Comparison of ENCODE assay signal across 25 cellular contexts in the genomic region with DNA sequence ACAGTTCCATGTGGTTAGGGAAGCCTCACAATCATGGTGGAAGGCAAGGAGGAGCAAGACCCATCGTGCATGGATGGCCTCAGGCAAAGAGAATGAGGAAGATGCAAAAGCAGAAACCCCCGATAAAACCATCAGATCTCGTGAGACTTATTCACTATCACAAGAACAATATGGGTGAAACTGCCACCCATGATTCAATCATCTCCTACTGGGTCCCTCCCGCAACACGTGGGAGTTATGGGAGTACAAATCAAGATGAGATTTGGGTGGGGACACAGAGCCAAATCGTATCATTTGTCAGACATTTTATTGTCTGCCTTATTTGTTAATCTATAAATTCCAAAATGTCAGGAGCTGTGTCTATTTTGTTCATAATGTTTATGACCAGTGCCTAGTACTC.
"Had no signal": no experiment of that assay in that cellular context is flagged by ENCODE, and none has a peak within 500 bp of the region (broad histone marks: within the 10 kb centered on the region; RNA-seq: fewer than 3 reads in every experiment).

No MANE protein-coding gene starts in this region.

- H3K27me3 Mint-ChIP-seq: naive thymus-derived CD8-positive, alpha-beta T cell; stimulated activated memory B cell treated with anti-CD40 and anti-IgM and Interleukin-4, amounts not matched to agents 10 μg/mL and 1 μg/mL and 100 μg/mL, for 72 hours; stimulated activated naive CD8-positive, alpha-beta T cell treated with anti-CD3 and anti-CD28 coated beads, Interleukin-15, amount 100 ng/mL, for 72 hours had no signal

- H3K27me3 ChIP-seq: neural progenitor cell, neutrophil, right lobe of liver, tibial nerve, upper lobe of left lung, vagina had no signal

- H3K9me3 Mint-ChIP-seq: naive thymus-derived CD8-positive, alpha-beta T cell; stimulated activated memory B cell treated with anti-CD40 and anti-IgM and Interleukin-4, amounts not matched to agents 10 μg/mL and 1 μg/mL and 100 μg/mL, for 72 hours; stimulated activated naive CD8-positive, alpha-beta T cell treated with anti-CD3 and anti-CD28 coated beads, Interleukin-15, amount 100 ng/mL, for 72 hours had no signal

- H3K4me1 ChIP-seq: lower lobe of right lung, parathyroid adenoma, right lobe of liver, tibial nerve, upper lobe of left lung, vagina had no signal

- H3K27ac ChIP-seq: lower lobe of right lung, neutrophil, parathyroid adenoma, right lobe of liver, tibial nerve, upper lobe of left lung, vagina had no signal

- H3K27ac Mint-ChIP-seq: nephron; neural progenitor cell; stimulated activated memory B cell treated with anti-CD40 and anti-IgM and Interleukin-4, amounts not matched to agents 10 μg/mL and 1 μg/mL and 100 μg/mL, for 72 hours; stimulated activated naive CD8-positive, alpha-beta T cell treated with anti-CD3 and anti-CD28 coated beads, Interleukin-15, amount 100 ng/mL, for 72 hours had no signal

- H3K9me3 ChIP-seq: lower lobe of right lung, neutrophil, right lobe of liver, tibial nerve, upper lobe of left lung, vagina had no signal

- H3K4me3 ChIP-seq: lower lobe of right lung, neural progenitor cell, right lobe of liver, smooth muscle cell, tibial nerve, upper lobe of left lung, vagina had no signal

- H3K4me1 Mint-ChIP-seq: nephron; stimulated activated naive CD8-positive, alpha-beta T cell treated with anti-CD3 and anti-CD28 coated beads, Interleukin-15, amount 100 ng/mL, for 72 hours had no signal

- DNase-seq: hippocampal formation; kidney glomerular epithelial cell; left cardiac atrium; lower lobe of right lung; mammary epithelial cell; mesenchymal stem cell; naive thymus-derived CD8-positive, alpha-beta T cell; occipital lobe; right lobe of liver; stimulated activated CD4-positive, alpha-beta T cell treated with anti-CD3 and anti-CD28 coated beads, Interleukin-1b, Interleukin-23, amount 100 ng/mL, for 48 hours; stimulated activated CD4-positive, alpha-beta T cell treated with anti-CD3 and anti-CD28 coated beads, Interleukin-2, amount 100 ng/mL, for 48 hours; stimulated activated CD4-positive, alpha-beta T cell treated with anti-CD3 and anti-CD28 coated beads, Interleukin-4, amount 100 ng/mL, for 4 hours; stimulated activated CD8-positive, alpha-beta memory T cell treated with anti-CD3 and anti-CD28 coated beads, Interleukin-4, amount 100 ng/mL, for 48 hours; stimulated activated naive CD4-positive, alpha-beta T cell treated with Interleukin-2 at 50 U/mL for 16 hours; stimulated activated naive CD8-positive, alpha-beta T cell treated with anti-CD3 and anti-CD28 coated beads, Interleukin-15, amount 100 ng/mL, for 72 hours; substantia nigra; upper lobe of left lung had no signal

- H3K4me3 Mint-ChIP-seq: naive thymus-derived CD8-positive, alpha-beta T cell; nephron; neural progenitor cell; stimulated activated memory B cell treated with anti-CD40 and anti-IgM and Interleukin-4, amounts not matched to agents 10 μg/mL and 1 μg/mL and 100 μg/mL, for 72 hours; stimulated activated naive CD8-positive, alpha-beta T cell treated with anti-CD3 and anti-CD28 coated beads, Interleukin-15, amount 100 ng/mL, for 72 hours had no signal

- H3K36me3 ChIP-seq: neural progenitor cell, neutrophil, right lobe of liver, vagina had no signal
